In genomic region chr1:15937706-15938168, GRCh38 we compare ENCODE assay signal across 1 cellular context.
TF ChIP-seq lines count a peak whose summit lies in the region.

No MANE protein-coding gene starts in this region.

TF ChIP-seq in GM12878, 131 proteins besides CTCF, POLR2A, EP300 and RAD21:
- TF ChIP-seq E4F1 (IDR thresholded peaks at IDR 0.05; ENCODE audit: borderline replicate concordance, partially characterized antibody) (no peak), HDGF (IDR thresholded peaks at IDR 0.05) (no peak), NBN (IDR thresholded peaks at IDR 0.05) (no peak), SREBF2 (IDR thresholded peaks at IDR 0.05; ENCODE audit: low read length) (no peak), POLR2AphosphoS5 (IDR thresholded peaks at IDR 0.05; ENCODE audit: low read length) (no peak), PML (IDR thresholded peaks at IDR 0.05; ENCODE audit: low read length) (peak; percentile 23; the same call in 1 of the 2 replicates), STAT1 (conservative IDR thresholded peaks at IDR 0.05) (no peak), RBBP5 (conservative IDR thresholded peaks at IDR 0.05) (no peak), CHD1 (IDR thresholded peaks at IDR 0.05; ENCODE audit: low read depth, low read length) (no peak)
